In the genomic region with DNA sequence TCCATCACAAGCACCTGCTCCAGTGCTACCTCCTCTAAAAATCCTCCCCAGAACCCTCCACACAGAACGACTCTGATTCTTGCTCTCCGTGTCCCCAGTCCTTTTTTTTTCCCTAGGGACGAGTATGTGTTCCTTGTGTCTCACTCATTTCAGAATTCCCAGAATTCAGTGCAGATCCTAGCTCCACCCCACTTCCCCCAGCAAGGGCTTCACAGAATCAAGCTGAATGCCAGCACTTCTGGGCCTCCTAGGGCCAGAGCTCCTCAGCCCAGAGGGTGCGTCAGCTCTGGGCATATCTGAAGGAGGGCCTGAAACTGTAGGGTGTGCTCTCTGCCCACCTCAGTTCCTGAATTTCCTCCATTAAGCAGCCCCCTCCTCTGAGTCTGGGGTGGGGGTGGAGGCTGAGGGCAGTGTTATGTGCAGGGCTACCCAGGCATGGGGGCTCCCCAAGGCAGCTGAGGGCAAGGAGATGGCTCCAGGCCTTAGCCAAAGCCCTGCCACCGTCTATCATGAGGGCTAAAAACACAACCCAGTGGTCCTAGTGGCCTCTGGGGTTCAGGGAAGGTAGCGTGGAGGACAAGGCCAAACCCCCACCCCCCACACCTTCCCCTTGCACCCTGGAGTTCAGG, we compare ENCODE assay signal across 26 cellular contexts. TPM values are rescaled to one million over a fixed set of nuclear protein-coding genes. Genes with fewer than 3 reads are reported as not detected.
A peak's percentile ranks its signal among the peaks of the same experiment; 100 is the strongest.
DNase-seq lines count a peak whose midpoint lies in the region; ATAC-seq and TF ChIP-seq lines count a peak whose summit lies in the region.
"Had no signal": no experiment of that assay in that cellular context is flagged by ENCODE, and none has a peak within 500 bp of the region (broad histone marks: within the 10 kb centered on the region; RNA-seq: fewer than 3 reads in every experiment).

No MANE protein-coding gene starts in this region.

- peaks cover 33% of the 10 kb centered on the region for H3K4me1 Mint-ChIP-seq in activated naive CD8-positive, alpha-beta T cell treated with anti-CD3 and anti-CD28 coated beads, Interleukin-2, amount 10 ng/mL, durations not matched to agents 7 days and 5 days
- H3K4me1 Mint-ChIP-seq in activated naive CD8-positive, alpha-beta T cell treated with anti-CD3 and anti-CD28 coated beads for 36 hours = peaks cover 32% of the 10 kb centered on the region
- peaks cover 20% of the 10 kb centered on the region for H3K4me1 Mint-ChIP-seq in endothelial cell (ENCODE audit: unreplicated experiment)

- no peak for ATAC-seq in activated naive CD8-positive, alpha-beta T cell treated with anti-CD3 and anti-CD28 coated beads, Interleukin-2, amount 10 ng/mL, durations not matched to agents 7 days and 5 days (ENCODE audit: low read depth)
- ATAC-seq: pancreas; stimulated activated effector memory CD8-positive, alpha-beta T cell treated with anti-CD3 and anti-CD28 coated beads, Interleukin-12 subunit alpha, Interleukin-12 subunit beta, amount 100 ng/mL, for 72 hours had no signal

- peak overlapping the region; percentile 27 for H3K27ac Mint-ChIP-seq in activated naive CD8-positive, alpha-beta T cell treated with anti-CD3 and anti-CD28 coated beads, Interleukin-2, amount 10 ng/mL, durations not matched to agents 7 days and 5 days
- no peak overlapping the region for H3K27ac Mint-ChIP-seq in activated naive CD8-positive, alpha-beta T cell treated with anti-CD3 and anti-CD28 coated beads for 36 hours
- H3K27ac Mint-ChIP-seq in endothelial cell (ENCODE audit: unreplicated experiment) = no peak overlapping the region
- H3K27ac Mint-ChIP-seq: stimulated activated effector memory CD8-positive, alpha-beta T cell treated with anti-CD3 and anti-CD28 coated beads, Interleukin-12 subunit alpha, Interleukin-12 subunit beta, amount 100 ng/mL, for 72 hours had no signal

- DNase-seq in activated naive CD8-positive, alpha-beta T cell treated with anti-CD3 and anti-CD28 coated beads, Interleukin-2, amount 10 ng/mL, durations not matched to agents 7 days and 5 days = no peak
- no peak for DNase-seq in activated naive CD8-positive, alpha-beta T cell treated with anti-CD3 and anti-CD28 coated beads for 36 hours
- peak; percentile 67 for DNase-seq in NCI-H82 (lab: John Stamatoyannopoulos, UW)
- DNase-seq in endothelial cell (ENCODE audit: low spot score) = no peak
- no peak for DNase-seq in stimulated activated CD8-positive, alpha-beta memory T cell treated with anti-CD3 and anti-CD28 coated beads, Interleukin-4, amount 100 ng/mL, for 48 hours
- no peak for DNase-seq in stimulated activated CD4-positive, alpha-beta T cell treated with anti-CD3 and anti-CD28 coated beads, Interleukin-4, amount 100 ng/mL, for 24 hours
- DNase-seq in UCSD-AML1 (lab: John Stamatoyannopoulos, UW; ENCODE audit: unreplicated experiment) = no peak
- DNase-seq in NCI-H2107 (lab: John Stamatoyannopoulos, UW) = no peak
- DNase-seq: activated CD4-positive, alpha-beta T cell treated with anti-CD3 and anti-CD28 coated beads for 48 hours; activated CD8-positive, alpha-beta memory T cell treated with anti-CD3 and anti-CD28 coated beads, Interleukin-2, amount 50 U/mL, for 4 hours; activated effector memory CD4-positive, alpha-beta T cell treated with anti-CD3 and anti-CD28 coated beads, Interleukin-2, amount 50 U/mL, for 16 hours; amygdala; DMS79 treated with DMSO at 0.1 percent for 48 hours; foreskin fibroblast; GOT3; Karpas-422; NCI-H1048; NCI-H1930; NCI-H510A; sigmoid colon had no signal

- POLR2A ChIA-PET in activated naive CD8-positive, alpha-beta T cell treated with anti-CD3 and anti-CD28 coated beads, Interleukin-2, amount 10 ng/mL, durations not matched to agents 7 days and 5 days (lab: Charles Lee) = interaction anchor here (1.1 to 2.1 kb wide), 2 partner anchors 26 to 210 kb away, joined by 3 to 6 read pairs; a partner anchor contains a TSS

- H3K36me3 Mint-ChIP-seq in activated naive CD8-positive, alpha-beta T cell treated with anti-CD3 and anti-CD28 coated beads, Interleukin-2, amount 10 ng/mL, durations not matched to agents 7 days and 5 days = no peaks in the 10 kb centered on the region
- H3K36me3 Mint-ChIP-seq in activated naive CD8-positive, alpha-beta T cell treated with anti-CD3 and anti-CD28 coated beads for 36 hours = peaks cover 5% of the 10 kb centered on the region
- H3K36me3 Mint-ChIP-seq in endothelial cell (ENCODE audit: low read depth, unreplicated experiment) = no peaks in the 10 kb centered on the region

- H3K4me3 Mint-ChIP-seq in activated naive CD8-positive, alpha-beta T cell treated with anti-CD3 and anti-CD28 coated beads, Interleukin-2, amount 10 ng/mL, durations not matched to agents 7 days and 5 days = no peak overlapping the region
- H3K4me3 Mint-ChIP-seq in activated naive CD8-positive, alpha-beta T cell treated with anti-CD3 and anti-CD28 coated beads for 36 hours = no peak overlapping the region
- H3K4me3 Mint-ChIP-seq in endothelial cell (ENCODE audit: unreplicated experiment) = peak overlapping the region; percentile 12
- H3K4me3 Mint-ChIP-seq: stimulated activated effector memory CD8-positive, alpha-beta T cell treated with anti-CD3 and anti-CD28 coated beads, Interleukin-12 subunit alpha, Interleukin-12 subunit beta, amount 100 ng/mL, for 72 hours had no signal

- H3K9me3 Mint-ChIP-seq in activated naive CD8-positive, alpha-beta T cell treated with anti-CD3 and anti-CD28 coated beads, Interleukin-2, amount 10 ng/mL, durations not matched to agents 7 days and 5 days = no peaks in the 10 kb centered on the region
- H3K9me3 Mint-ChIP-seq in activated naive CD8-positive, alpha-beta T cell treated with anti-CD3 and anti-CD28 coated beads for 36 hours = no peaks in the 10 kb centered on the region
- no peaks in the 10 kb centered on the region for H3K9me3 Mint-ChIP-seq in endothelial cell (ENCODE audit: unreplicated experiment)
- H3K9me3 Mint-ChIP-seq: stimulated activated effector memory CD8-positive, alpha-beta T cell treated with anti-CD3 and anti-CD28 coated beads, Interleukin-12 subunit alpha, Interleukin-12 subunit beta, amount 100 ng/mL, for 72 hours had no signal

- H3K27me3 Mint-ChIP-seq in activated naive CD8-positive, alpha-beta T cell treated with anti-CD3 and anti-CD28 coated beads, Interleukin-2, amount 10 ng/mL, durations not matched to agents 7 days and 5 days = no peaks in the 10 kb centered on the region
- H3K27me3 Mint-ChIP-seq in activated naive CD8-positive, alpha-beta T cell treated with anti-CD3 and anti-CD28 coated beads for 36 hours = no peaks in the 10 kb centered on the region
- no peaks in the 10 kb centered on the region for H3K27me3 Mint-ChIP-seq in endothelial cell (ENCODE audit: unreplicated experiment)

- no peak for TF ChIP-seq CTCF in endothelial cell (IDR thresholded peaks at IDR 0.05; ENCODE audit: unreplicated experiment)

RNA-seq across cellular contexts. Expression of a gene that starts 6.5 kb away (rescaled TPM):
- total RNA-seq in activated naive CD8-positive, alpha-beta T cell treated with anti-CD3 and anti-CD28 coated beads, Interleukin-2, amount 10 ng/mL, durations not matched to agents 7 days and 5 days = 10 to 100 TPM; 54.9 to 57.8 TPM
- 10 to 100 TPM; 31.5 to 34.3 TPM for total RNA-seq in activated naive CD8-positive, alpha-beta T cell treated with anti-CD3 and anti-CD28 coated beads for 36 hours
- total RNA-seq in endothelial cell (ENCODE audit: unreplicated experiment) = 47.2 TPM

RNA-seq across cellular contexts. Expression of a gene that starts 25.4 kb away (rescaled TPM):
- total RNA-seq in activated naive CD8-positive, alpha-beta T cell treated with anti-CD3 and anti-CD28 coated beads, Interleukin-2, amount 10 ng/mL, durations not matched to agents 7 days and 5 days = 10 to 100 TPM; 60.5 to 63.1 TPM
- 10 to 100 TPM; 41.5 to 42.5 TPM for total RNA-seq in activated naive CD8-positive, alpha-beta T cell treated with anti-CD3 and anti-CD28 coated beads for 36 hours
- 53.6 TPM for total RNA-seq in endothelial cell (ENCODE audit: unreplicated experiment)

RNA-seq across cellular contexts. Expression of a gene that starts 30.8 kb away (rescaled TPM):
- total RNA-seq in activated naive CD8-positive, alpha-beta T cell treated with anti-CD3 and anti-CD28 coated beads, Interleukin-2, amount 10 ng/mL, durations not matched to agents 7 days and 5 days = 100 to 1,000 TPM; 142 to 154 TPM
- total RNA-seq in activated naive CD8-positive, alpha-beta T cell treated with anti-CD3 and anti-CD28 coated beads for 36 hours = 10 to 100 TPM; 85.6 to 85.8 TPM
- total RNA-seq in endothelial cell (ENCODE audit: unreplicated experiment) = 18.3 TPM

RNA-seq across cellular contexts. Expression of a gene that starts 39.8 kb away (rescaled TPM):
- not detected for total RNA-seq in activated naive CD8-positive, alpha-beta T cell treated with anti-CD3 and anti-CD28 coated beads, Interleukin-2, amount 10 ng/mL, durations not matched to agents 7 days and 5 days
- total RNA-seq in activated naive CD8-positive, alpha-beta T cell treated with anti-CD3 and anti-CD28 coated beads for 36 hours = not detected
- total RNA-seq in endothelial cell (ENCODE audit: unreplicated experiment) = not detected
- total RNA-seq: cardiac septum, epithelial cell of proximal tubule, HT1080, sigmoid colon, temporal lobe had no signal

RNA-seq across cellular contexts. Expression of a gene that starts 52.9 kb away (rescaled TPM):
- total RNA-seq in activated naive CD8-positive, alpha-beta T cell treated with anti-CD3 and anti-CD28 coated beads, Interleukin-2, amount 10 ng/mL, durations not matched to agents 7 days and 5 days = 100 to 1,000 TPM; 109 to 118 TPM
- total RNA-seq in activated naive CD8-positive, alpha-beta T cell treated with anti-CD3 and anti-CD28 coated beads for 36 hours = 100 to 1,000 TPM; 111 to 122 TPM
- total RNA-seq in endothelial cell (ENCODE audit: unreplicated experiment) = 28.5 TPM
